In genomic region chr7:116524221-116524608, GRCh38 we compare ENCODE assay signal across 9 cellular contexts. TPM values are rescaled to one million over a fixed set of nuclear protein-coding genes. Genes with fewer than 3 reads are reported as not detected.
A peak's percentile ranks its signal among the peaks of the same experiment; 100 is the strongest.
DNase-seq lines count a peak whose midpoint lies in the region; ATAC-seq and TF ChIP-seq lines count a peak whose summit lies in the region.
"Had no signal": no experiment of that assay in that cellular context is flagged by ENCODE, and none has a peak within 500 bp of the region (broad histone marks: within the 10 kb centered on the region; RNA-seq: fewer than 3 reads in every experiment).

No MANE protein-coding gene starts in this region.

- WGBS in aorta, 2 donors, result 13 to 14% methylated on average over 10 of the region's 10 CpGs

- ATAC-seq in left cardiac atrium (no peak), naive B cell (ENCODE audit: low read depth in 2 of 2) (no peak), aorta (ENCODE audit: low FRiP score) (no peak)
- no peak for ATAC-seq in effector memory CD8-positive, alpha-beta T cell (replicated peaks)

- peaks cover 18 to 20% of the 10 kb centered on the region in 2 donors for H3K4me1 Mint-ChIP-seq in effector memory CD8-positive, alpha-beta T cell (ENCODE audit: low read depth in 2 of 2)
- peaks cover 13 to 29% (median 23%) of the 10 kb centered on the region in 3 donors for H3K4me1 Mint-ChIP-seq in naive B cell

- peaks cover 5% of the 10 kb centered on the region for H3K36me3 Mint-ChIP-seq in effector memory CD8-positive, alpha-beta T cell (ENCODE audit: insufficient read depth)
- H3K36me3 Mint-ChIP-seq in naive B cell, result no peaks in the 10 kb centered on the region

- H3K9me3 Mint-ChIP-seq in effector memory CD8-positive, alpha-beta T cell, result no peaks in the 10 kb centered on the region
- no peaks in the 10 kb centered on the region for H3K9me3 Mint-ChIP-seq in naive B cell

- H3K27ac ChIP-seq in left ventricle myocardium inferior (replicated peaks) (peak overlapping the region; percentile 98), aorta (ENCODE audit: low read depth in 1 of 2, low read length in 2 of 2) (peak overlapping the region; percentile 73 to 88)

- peaks cover 22% of the 10 kb centered on the region for H3K36me3 ChIP-seq in left ventricle myocardium inferior
- H3K36me3 ChIP-seq in aorta (ENCODE audit: control insufficient read depth in 1 of 2, insufficient read depth in 2 of 2, low read length in 1 of 2), result no peaks in the 10 kb centered on the region
- H3K36me3 ChIP-seq: BE2C had no signal

- H3K4me3 Mint-ChIP-seq in effector memory CD8-positive, alpha-beta T cell, result peak overlapping the region; percentile 93
- H3K4me3 Mint-ChIP-seq in naive B cell, result peak overlapping the region in 7 of 8 donors; percentile 13 to 97 (median 77)

- H3K27ac Mint-ChIP-seq in effector memory CD8-positive, alpha-beta T cell, result no peak overlapping the region
- no peak overlapping the region for H3K27ac Mint-ChIP-seq in naive B cell

- H3K9me3 ChIP-seq in left ventricle myocardium inferior (replicated peaks) (no peaks in the 10 kb centered on the region), aorta (ENCODE audit: control insufficient read depth, low read length) (no peaks in the 10 kb centered on the region)
- H3K9me3 ChIP-seq: BE2C had no signal

- intact Hi-C loops in left ventricle myocardium inferior (cut with micrococcal nuclease) (loop anchor here (10.0 kb wide), 2 partner anchors 169 to 259 kb away; no protein-coding TSS in a partner anchor), left cardiac atrium (cut with DNase I) (loop anchor here (5.0 to 10.0 kb wide), 3 partner anchors 61 to 269 kb away; no protein-coding TSS in a partner anchor), aorta (cut with DNase I) (loop anchor here (10.0 kb wide), 1 partner anchor 169 kb away; no protein-coding TSS in a partner anchor)

- peak overlapping the region; percentile 83 for H3K4me3 ChIP-seq in left ventricle myocardium inferior
- peak overlapping the region; percentile 21 to 30 for H3K4me3 ChIP-seq in aorta (ENCODE audit: low read length in 2 of 2)

- H3K27me3 ChIP-seq in left ventricle myocardium inferior (ENCODE audit: low read depth) (no peaks in the 10 kb centered on the region), aorta (ENCODE audit: control insufficient read depth in 1 of 2, insufficient read depth in 2 of 2, low read length in 1 of 2) (no peaks in the 10 kb centered on the region)

- TF ChIP-seq CTCF in left ventricle myocardium inferior (IDR thresholded peaks at IDR 0.05; ENCODE audit: borderline replicate concordance), result no peak

- peaks cover 70% of the 10 kb centered on the region for H3K4me1 ChIP-seq in left ventricle myocardium inferior
- no peaks in the 10 kb centered on the region for H3K4me1 ChIP-seq in aorta (ENCODE audit: control insufficient read depth in 1 of 2, insufficient read depth in 2 of 2, low read length in 2 of 2)
- H3K4me1 ChIP-seq: BE2C had no signal

- peaks cover 44 to 67% of the 10 kb centered on the region in 2 donors for H3K27me3 Mint-ChIP-seq in effector memory CD8-positive, alpha-beta T cell
- H3K27me3 Mint-ChIP-seq in naive B cell, result peaks cover 35 to 50% (median 47%) of the 10 kb centered on the region in 3 donors

- DNase-seq in left ventricle myocardium inferior (no peak), left cardiac atrium (no peak), naive B cell (no peak), aorta (no peak), NCI-H146 treated with DMSO at 0.1 percent for 48 hours (lab: John Stamatoyannopoulos, UW; ENCODE audit: unreplicated experiment) (no peak), dedifferentiated amniotic fluid mesenchymal stem cell (ENCODE audit: extremely low spot score) (no peak)
- DNase-seq in effector memory CD8-positive, alpha-beta T cell, result no peak
- no peak for DNase-seq in stimulated activated CD4-positive, alpha-beta T cell treated with anti-CD3 and anti-CD28 coated beads, Interleukin-1b, Interleukin-23, amount 100 ng/mL, for 48 hours
- DNase-seq: BE2C had no signal

RNA-seq across cellular contexts. Expression of gene CAV1, which starts 0.6 kb away (rescaled TPM):
- total RNA-seq in left ventricle myocardium inferior (266 TPM), left cardiac atrium (100 to 1,000 TPM; 423 to 465 TPM), aorta (100 to 1,000 TPM; 229 to 230 TPM)
- polyA plus RNA-seq in naive B cell (ENCODE audit: low read depth in 6 of 6) (1 to 10 TPM in 5 of 6 donors, under 1 TPM in 1; 0.73 to 9.0 (median 4.8) TPM), aorta (100 to 1,000 TPM; 133 to 229 TPM)

RNA-seq across cellular contexts. Expression of gene CAV2, which starts 24.7 kb away (rescaled TPM):
- total RNA-seq in left ventricle myocardium inferior, result 196 TPM
- total RNA-seq in left cardiac atrium, result 100 to 1,000 TPM; 167 to 244 TPM
- not detected for polyA plus RNA-seq in naive B cell (ENCODE audit: low read depth in 6 of 6)
- 100 to 1,000 TPM in 1 of 2 donors, 10 to 100 TPM in 1; 86.7 to 131 TPM for total RNA-seq in aorta
- 10 to 100 TPM; 81.8 to 89.8 TPM for polyA plus RNA-seq in aorta
